ENCODE assay signal across 1 cellular context in genomic region chrX:103687073-103687695, GRCh38.
TF ChIP-seq lines count a peak whose summit lies in the region.

No MANE protein-coding gene starts in this region.

TF ChIP-seq in K562, 482 proteins besides CTCF, POLR2A, EP300 and RAD21 (continued from another document and continues in another):
- TF ChIP-seq DACH1 (IDR thresholded peaks at IDR 0.05; ENCODE audit: partially characterized antibody) = no peak
- TF ChIP-seq SMAD3 (CRISPR knock-in tag; conservative IDR thresholded peaks at IDR 0.05) = peak; percentile 8; the same call in 1 of the 2 replicates
- no peak for TF ChIP-seq ASH1L (IDR thresholded peaks at IDR 0.05; ENCODE audit: borderline replicate concordance, low read depth, partially characterized antibody)
- no peak for TF ChIP-seq YBX1 (IDR thresholded peaks at IDR 0.05)
- no peak for TF ChIP-seq ZNF76 (CRISPR knock-in tag; IDR thresholded peaks at IDR 0.05; ENCODE audit: borderline replicate concordance)
- TF ChIP-seq HMG20B (CRISPR knock-in tag; IDR thresholded peaks at IDR 0.05) = no peak
- TF ChIP-seq MGA (IDR thresholded peaks at IDR 0.05) = peak; percentile 85
- no peak for TF ChIP-seq ZBTB1 (CRISPR knock-in tag; IDR thresholded peaks at IDR 0.05; ENCODE audit: borderline replicate concordance, low read depth)
- no peak for TF ChIP-seq ZZZ3 (IDR thresholded peaks at IDR 0.05)
- TF ChIP-seq CEBPG (CRISPR knock-in tag; IDR thresholded peaks at IDR 0.05) = peak; percentile 84
- TF ChIP-seq CEBPG (tag; conservative IDR thresholded peaks at IDR 0.05 in 1 of 2, IDR thresholded peaks at IDR 0.05 in 1 of 2) = peak; percentile 68 to 90
- TF ChIP-seq MAFF (IDR thresholded peaks at IDR 0.05; ENCODE audit: low read length) = 0 out of 2 replicates have a peak, but pooled peaks have one; percentile 12
- no peak for TF ChIP-seq KAT2B (IDR thresholded peaks at IDR 0.05; ENCODE audit: low read depth, low read length)
- TF ChIP-seq RAD51 (IDR thresholded peaks at IDR 0.05; ENCODE audit: borderline replicate concordance, low read depth) = no peak
- no peak for TF ChIP-seq ZNF395 (CRISPR knock-in tag; IDR thresholded peaks at IDR 0.05)
- TF ChIP-seq TAF7 (tag; IDR thresholded peaks at IDR 0.05) = peak; percentile 58
- TF ChIP-seq RBM34 (IDR thresholded peaks at IDR 0.05; ENCODE audit: borderline replicate concordance, insufficient read depth, low read length) = no peak
- TF ChIP-seq CHAMP1 (IDR thresholded peaks at IDR 0.05) = 0 out of 2 replicates have a peak, but pooled peaks have one; percentile 17
- TF ChIP-seq KDM5B (IDR thresholded peaks at IDR 0.05; ENCODE audit: insufficient replicate concordance, low read depth, low read length) = peak; percentile 49
- no peak for TF ChIP-seq PHB2 (IDR thresholded peaks at IDR 0.05; ENCODE audit: low read depth)
- 0 out of 2 replicates have a peak, but pooled peaks have one; percentile 38 for TF ChIP-seq JUND (IDR thresholded peaks at IDR 0.05; ENCODE audit: borderline replicate concordance, low read depth, low read length)
- no peak for TF ChIP-seq JUND (tag; IDR thresholded peaks at IDR 0.05; ENCODE audit: borderline replicate concordance, low read depth, low read length)
- TF ChIP-seq ELF2 (CRISPR knock-in tag; IDR thresholded peaks at IDR 0.05) = peak; percentile 18; the same call in 1 of the 2 replicates
- TF ChIP-seq MYC (IDR thresholded peaks at IDR 0.05; ENCODE audit: low read depth, low read length) = peak; percentile 93
- TF ChIP-seq MYC (CRISPR knock-in tag; IDR thresholded peaks at IDR 0.05; ENCODE audit: borderline replicate concordance, low read depth) = 0 out of 2 replicates have a peak, but pooled peaks have one; percentile 59
- no peak for TF ChIP-seq GTF2F1 (IDR thresholded peaks at IDR 0.05; ENCODE audit: low read depth, low read length)
- no peak for TF ChIP-seq KLF6 (CRISPR knock-in tag; IDR thresholded peaks at IDR 0.05; ENCODE audit: borderline replicate concordance)
- no peak for TF ChIP-seq HIVEP1 (CRISPR knock-in tag; IDR thresholded peaks at IDR 0.05)
- TF ChIP-seq ZNF518B (CRISPR knock-in tag; IDR thresholded peaks at IDR 0.05) = no peak
- TF ChIP-seq ZNF436 (CRISPR knock-in tag; IDR thresholded peaks at IDR 0.05) = no peak
- no peak for TF ChIP-seq SIRT6 (IDR thresholded peaks at IDR 0.05; ENCODE audit: low read depth, low read length)
- no peak for TF ChIP-seq ERF (CRISPR knock-in tag; IDR thresholded peaks at IDR 0.05)
- TF ChIP-seq POLR2AphosphoS5 (IDR thresholded peaks at IDR 0.05; ENCODE audit: control insufficient read depth, insufficient read depth, low read depth, low read length) = no peak
- TF ChIP-seq ZNF79 (CRISPR knock-in tag; IDR thresholded peaks at IDR 0.05; ENCODE audit: low read depth) = no peak
- no peak for TF ChIP-seq ZFP91 (CRISPR knock-in tag; IDR thresholded peaks at IDR 0.05)
- no peak for TF ChIP-seq SOX6 (IDR thresholded peaks at IDR 0.05)
- peak; percentile 88 to 96; a peak in 3 of 4 replicates for TF ChIP-seq ETV6 (IDR thresholded peaks at IDR 0.05; ENCODE audit: borderline replicate concordance in 1 of 2, low read depth in 2 of 2, low read length in 1 of 2)
- TF ChIP-seq ETV6 (CRISPR knock-in tag; IDR thresholded peaks at IDR 0.05; ENCODE audit: borderline replicate concordance) = no peak
- TF ChIP-seq FOXJ2 (tag; IDR thresholded peaks at IDR 0.05) = 0 out of 2 replicates have a peak, but pooled peaks have one; percentile 12
- TF ChIP-seq POLR2G (IDR thresholded peaks at IDR 0.05; ENCODE audit: low read depth, low read length) = peak; percentile 90
- TF ChIP-seq ZNF584 (CRISPR knock-in tag; IDR thresholded peaks at IDR 0.05; ENCODE audit: low read depth) = no peak
